Comparison of ENCODE assay signal across 13 cellular contexts in the genomic region with DNA sequence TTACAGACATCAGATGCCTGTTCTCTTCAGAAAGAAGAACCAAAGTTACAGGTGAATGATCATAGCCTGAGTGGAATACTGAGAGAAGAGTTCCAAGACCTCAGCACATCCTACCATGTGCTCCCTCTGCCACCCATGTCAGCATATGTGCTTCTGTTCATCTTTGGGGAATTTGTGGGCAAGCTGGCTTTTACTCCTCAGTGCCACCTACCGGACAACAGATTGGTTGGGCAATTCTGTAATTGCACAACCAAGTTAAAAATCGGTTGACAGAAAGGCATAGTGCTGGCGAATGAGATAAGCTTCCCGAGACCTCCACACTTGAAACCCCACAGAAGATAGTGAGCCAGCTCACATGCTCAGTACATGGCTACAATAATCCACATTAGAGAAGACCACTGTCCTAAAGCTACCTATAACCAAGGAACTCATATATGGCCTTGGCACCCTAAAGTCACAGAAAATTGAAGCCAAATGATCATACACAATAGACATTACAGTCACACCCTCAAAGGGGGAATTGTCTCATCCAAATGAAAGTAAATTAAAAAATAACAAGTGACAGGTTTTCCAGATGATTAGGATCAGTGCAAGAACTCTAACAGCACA.
DNase-seq lines count a peak whose midpoint lies in the region; ATAC-seq and TF ChIP-seq lines count a peak whose summit lies in the region.
"Had no signal": no experiment of that assay in that cellular context is flagged by ENCODE, and none has a peak within 500 bp of the region (broad histone marks: within the 10 kb centered on the region; RNA-seq: fewer than 3 reads in every experiment).

No MANE protein-coding gene starts in this region.

- H3K9me2 ChIP-seq in GM23338 (ENCODE audit: insufficient read depth) = no peaks in the 10 kb centered on the region
- H3K9me2 ChIP-seq in OCI-LY7 (ENCODE audit: insufficient read depth, low read length) = no peaks in the 10 kb centered on the region

- no peaks in the 10 kb centered on the region for H3K4me1 Mint-ChIP-seq in GM23338
- no peaks in the 10 kb centered on the region for H3K4me1 Mint-ChIP-seq in stimulated activated memory B cell treated with anti-CD40 and anti-IgM and Interleukin-4, amounts not matched to agents 10 μg/mL and 1 μg/mL and 100 μg/mL, for 72 hours
- H3K4me1 Mint-ChIP-seq in CD8-positive, alpha-beta T cell (ENCODE audit: low read depth) = no peaks in the 10 kb centered on the region

- H3K4me1 ChIP-seq in GM23338 (ENCODE audit: insufficient read depth) (no peaks in the 10 kb centered on the region), OCI-LY7 (ENCODE audit: insufficient read depth, low read length, poor library complexity, severe bottlenecking) (no peaks in the 10 kb centered on the region)
- H3K4me1 ChIP-seq in CD8-positive, alpha-beta T cell (ENCODE audit: insufficient read depth, low read length) = no peaks in the 10 kb centered on the region
- H3K4me1 ChIP-seq: esophagus muscularis mucosa, left ventricle myocardium inferior had no signal

- no peaks in the 10 kb centered on the region; the same call in 2 of the 3 replicates for H3K9me3 Mint-ChIP-seq in GM23338
- H3K9me3 Mint-ChIP-seq in stimulated activated memory B cell treated with anti-CD40 and anti-IgM and Interleukin-4, amounts not matched to agents 10 μg/mL and 1 μg/mL and 100 μg/mL, for 72 hours = peaks cover 7% of the 10 kb centered on the region
- peaks cover 13% of the 10 kb centered on the region for H3K9me3 Mint-ChIP-seq in CD8-positive, alpha-beta T cell

- no peaks in the 10 kb centered on the region for H3K36me3 Mint-ChIP-seq in GM23338 (ENCODE audit: low read depth)
- no peaks in the 10 kb centered on the region for H3K36me3 Mint-ChIP-seq in stimulated activated memory B cell treated with anti-CD40 and anti-IgM and Interleukin-4, amounts not matched to agents 10 μg/mL and 1 μg/mL and 100 μg/mL, for 72 hours
- no peaks in the 10 kb centered on the region for H3K36me3 Mint-ChIP-seq in CD8-positive, alpha-beta T cell

- peak; percentile 42; the same call in 2 of the 3 replicates for ATAC-seq in GM23338
- no peak for ATAC-seq in stimulated activated memory B cell treated with anti-CD40 and anti-IgM and Interleukin-4, amounts not matched to agents 10 μg/mL and 1 μg/mL and 100 μg/mL, for 72 hours
- ATAC-seq in CD8-positive, alpha-beta T cell = no peak
- ATAC-seq: activated CD8-positive, alpha-beta T cell treated with anti-CD3 and anti-CD28 coated beads, Interleukin-2, amount 10 ng/mL, durations not matched to agents 7 days and 5 days; right cardiac atrium had no signal

- CTCF ChIA-PET in OCI-LY7 (lab: Charles Lee; ENCODE audit: unreplicated experiment) (no interaction called here), RWPE1 (lab: Yijun Ruan, JAX) (interaction anchor here (1.1 kb wide), 1 partner anchor 46 kb away, joined by 3 read pairs; no protein-coding TSS in a partner anchor)
- CTCF ChIA-PET in CD8-positive, alpha-beta T cell (lab: Charles Lee) = no interaction called here

- no peak overlapping the region for H3K4me3 Mint-ChIP-seq in GM23338
- no peak overlapping the region for H3K4me3 Mint-ChIP-seq in stimulated activated memory B cell treated with anti-CD40 and anti-IgM and Interleukin-4, amounts not matched to agents 10 μg/mL and 1 μg/mL and 100 μg/mL, for 72 hours
- no peak overlapping the region for H3K4me3 Mint-ChIP-seq in CD8-positive, alpha-beta T cell
- H3K4me3 Mint-ChIP-seq: activated CD8-positive, alpha-beta T cell treated with anti-CD3 and anti-CD28 coated beads, Interleukin-2, amount 10 ng/mL, durations not matched to agents 7 days and 5 days had no signal

- H3K4me3 ChIP-seq in GM23338 (no peak overlapping the region), OCI-LY7 (ENCODE audit: low read depth, low read length, poor library complexity, severe bottlenecking) (no peak overlapping the region), epithelial cell of proximal tubule (ENCODE audit: low read depth, low read length) (no peak overlapping the region)
- H3K4me3 ChIP-seq in CD8-positive, alpha-beta T cell (ENCODE audit: low read depth, low read length) = no peak overlapping the region
- H3K4me3 ChIP-seq: esophagus muscularis mucosa, left ventricle myocardium inferior had no signal

- no peak overlapping the region for H3K4me2 ChIP-seq in GM23338
- H3K4me2 ChIP-seq in OCI-LY7 (ENCODE audit: low read length) = no peak overlapping the region

- H3K36me3 ChIP-seq in GM23338 (ENCODE audit: insufficient read depth) = no peaks in the 10 kb centered on the region
- H3K36me3 ChIP-seq in OCI-LY7 (ENCODE audit: insufficient read depth, low read length) = no peaks in the 10 kb centered on the region
- H3K36me3 ChIP-seq in CD8-positive, alpha-beta T cell (ENCODE audit: insufficient read depth, low read length) = no peaks in the 10 kb centered on the region
- H3K36me3 ChIP-seq: esophagus muscularis mucosa, left ventricle myocardium inferior had no signal

- no peaks in the 10 kb centered on the region for H3K27me3 Mint-ChIP-seq in GM23338 (ENCODE audit: insufficient read depth, low read depth, poor library complexity)
- H3K27me3 Mint-ChIP-seq in stimulated activated memory B cell treated with anti-CD40 and anti-IgM and Interleukin-4, amounts not matched to agents 10 μg/mL and 1 μg/mL and 100 μg/mL, for 72 hours = no peaks in the 10 kb centered on the region
- no peaks in the 10 kb centered on the region for H3K27me3 Mint-ChIP-seq in CD8-positive, alpha-beta T cell (ENCODE audit: low read depth)

- POLR2A ChIA-PET in OCI-LY7 (lab: Charles Lee) (no interaction called here), RWPE1 (lab: Yijun Ruan, JAX; ENCODE audit: low non-redundant PET) (no interaction called here)
- POLR2A ChIA-PET in CD8-positive, alpha-beta T cell (lab: Charles Lee) = no interaction called here

- H3K27ac Mint-ChIP-seq in GM23338 = no peak overlapping the region
- no peak overlapping the region for H3K27ac Mint-ChIP-seq in stimulated activated memory B cell treated with anti-CD40 and anti-IgM and Interleukin-4, amounts not matched to agents 10 μg/mL and 1 μg/mL and 100 μg/mL, for 72 hours
- no peak overlapping the region for H3K27ac Mint-ChIP-seq in CD8-positive, alpha-beta T cell
- H3K27ac Mint-ChIP-seq: activated CD8-positive, alpha-beta T cell treated with anti-CD3 and anti-CD28 coated beads, Interleukin-2, amount 10 ng/mL, durations not matched to agents 7 days and 5 days had no signal

- H2AFZ ChIP-seq in GM23338 (no peak overlapping the region), OCI-LY7 (ENCODE audit: low read length) (no peak overlapping the region)

- intact Hi-C loops in OCI-LY7 (cut with micrococcal nuclease; ENCODE audit: unreplicated experiment) = no loop called here
- intact Hi-C loops in CD8-positive, alpha-beta T cell (cut with DNase I, micrococcal nuclease) = no loop called here

- H4K20me1 ChIP-seq in GM23338 (replicated peaks; ENCODE audit: insufficient read depth) (no peaks in the 10 kb centered on the region), OCI-LY7 (ENCODE audit: insufficient read depth, low read length) (no peaks in the 10 kb centered on the region)

- H3K27ac ChIP-seq in GM23338 (ENCODE audit: low read depth) (no peak overlapping the region), OCI-LY7 (ENCODE audit: low read depth, low read length, poor library complexity, severe bottlenecking) (no peak overlapping the region), RWPE1 (no peak overlapping the region)
- H3K27ac ChIP-seq in CD8-positive, alpha-beta T cell (ENCODE audit: low read depth, low read length) = no peak overlapping the region
- H3K27ac ChIP-seq: esophagus muscularis mucosa, left ventricle myocardium inferior had no signal

- DNase-seq in A172 (ENCODE audit: low spot score) = peak; percentile 7
- peak; percentile 58 for DNase-seq in GM23338 (ENCODE audit: low spot score)
- no peak for DNase-seq in OCI-LY7 (ENCODE audit: low spot score)
- DNase-seq in epithelial cell of proximal tubule (ENCODE audit: low read depth) = no peak
- DNase-seq in nucleus accumbens (lab: John Stamatoyannopoulos, UW) = no peak
- DNase-seq in RWPE1 (ENCODE audit: low spot score) = no peak
- DNase-seq in CD8-positive, alpha-beta T cell = no peak
- DNase-seq: activated CD8-positive, alpha-beta T cell treated with anti-CD3 and anti-CD28 coated beads, Interleukin-2, amount 10 ng/mL, durations not matched to agents 7 days and 5 days; left ventricle myocardium inferior; NCI-H146; right cardiac atrium had no signal

- TF ChIP-seq CTCF in GM23338 (conservative IDR thresholded peaks at IDR 0.05; ENCODE audit: low read depth in 2 of 2) (peak; percentile 71 to 79), OCI-LY7 (conservative IDR thresholded peaks at IDR 0.05; ENCODE audit: low read length) (peak; percentile 35; the same call in 1 of the 2 replicates), epithelial cell of proximal tubule (conservative IDR thresholded peaks at IDR 0.05; ENCODE audit: low read depth, low read length) (peak; percentile 55), RWPE1 (conservative IDR thresholded peaks at IDR 0.05; ENCODE audit: low read depth) (no peak)
- no peak for TF ChIP-seq CTCF in CD8-positive, alpha-beta T cell (IDR thresholded peaks at IDR 0.05)

- BruUV-seq in OCI-LY7 (replicated peaks; lab: Mats Ljungman, UMichigan) = no TSS peak

- no peaks in the 10 kb centered on the region for H3F3A ChIP-seq in GM23338 (replicated peaks; ENCODE audit: low read depth)

- H3K9me3 ChIP-seq in OCI-LY7 (ENCODE audit: low read length) = no peaks in the 10 kb centered on the region
- no peaks in the 10 kb centered on the region for H3K9me3 ChIP-seq in CD8-positive, alpha-beta T cell (ENCODE audit: low read length)
- H3K9me3 ChIP-seq: esophagus muscularis mucosa had no signal

- H3K27me3 ChIP-seq in GM23338 (ENCODE audit: insufficient read depth) = no peaks in the 10 kb centered on the region
- no peaks in the 10 kb centered on the region for H3K27me3 ChIP-seq in CD8-positive, alpha-beta T cell (ENCODE audit: insufficient read depth, low read length)
- H3K27me3 ChIP-seq: esophagus muscularis mucosa had no signal

- H3K79me2 ChIP-seq in GM23338 (replicated peaks; ENCODE audit: insufficient read depth) = no peaks in the 10 kb centered on the region
- no peaks in the 10 kb centered on the region for H3K79me2 ChIP-seq in OCI-LY7 (ENCODE audit: insufficient read depth, low read depth, low read length)

TF ChIP-seq in GM23338, 12 proteins besides CTCF, POLR2A, EP300 and RAD21 (continues in another document):
- TF ChIP-seq STAT1 (IDR thresholded peaks at IDR 0.05; ENCODE audit: unreplicated experiment) (no peak), ZNF114 (CRISPR knock-in tag; IDR thresholded peaks at IDR 0.05) (no peak), CREB1 (CRISPR knock-in tag; IDR thresholded peaks at IDR 0.05; ENCODE audit: low read depth) (no peak)
- TF ChIP-seq, protein P1, sequence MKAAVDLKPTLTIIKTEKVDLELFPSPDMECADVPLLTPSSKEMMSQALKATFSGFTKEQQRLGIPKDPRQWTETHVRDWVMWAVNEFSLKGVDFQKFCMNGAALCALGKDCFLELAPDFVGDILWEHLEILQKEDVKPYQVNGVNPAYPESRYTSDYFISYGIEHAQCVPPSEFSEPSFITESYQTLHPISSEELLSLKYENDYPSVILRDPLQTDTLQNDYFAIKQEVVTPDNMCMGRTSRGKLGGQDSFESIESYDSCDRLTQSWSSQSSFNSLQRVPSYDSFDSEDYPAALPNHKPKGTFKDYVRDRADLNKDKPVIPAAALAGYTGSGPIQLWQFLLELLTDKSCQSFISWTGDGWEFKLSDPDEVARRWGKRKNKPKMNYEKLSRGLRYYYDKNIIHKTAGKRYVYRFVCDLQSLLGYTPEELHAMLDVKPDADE (IDR thresholded peaks at IDR 0.05) = no peak

Comparison
In these comparisons a context has a peak if more than half of its experiments do, and no peak if none do; other contexts are left out.
1. DNase-seq: peak in A172 (single experiment) and GM23338 (single experiment); none in OCI-LY7 (single experiment), epithelial cell of proximal tubule (single experiment), nucleus accumbens (0 of 56), RWPE1 (single experiment) and CD8-positive, alpha-beta T cell (0 of 7).
2. CTCF ChIP-seq: peak in GM23338 (2 of 2), OCI-LY7 (single experiment) and epithelial cell of proximal tubule (single experiment); none in RWPE1 (single experiment) and CD8-positive, alpha-beta T cell (single experiment).